Comparison of ENCODE assay signal across 8 cellular contexts in genomic region chr7:24978837-24979469, GRCh38. TPM values are rescaled to one million over a fixed set of nuclear protein-coding genes. Genes with fewer than 3 reads are reported as not detected.
DNase-seq lines count a peak whose midpoint lies in the region; ATAC-seq, FAIRE-seq and TF ChIP-seq lines count a peak whose summit lies in the region.

No MANE protein-coding gene starts in this region.

- peaks cover 7% of the 10 kb centered on the region for H4K20me1 ChIP-seq in IMR-90 (ENCODE audit: insufficient read depth, low read length)

- dilution Hi-C loops in IMR-90 (cut with HindIII; ENCODE audit: low sequenced_read_pairs, unreplicated experiment): no loop called here

- no peaks in the 10 kb centered on the region for H3K27me3 Mint-ChIP-seq in activated naive CD4-positive, alpha-beta T cell treated with anti-CD3 and anti-CD28 coated beads for 36 hours (ENCODE audit: low read depth)

- no peak for TF ChIP-seq RAD21 in IMR-90 (IDR thresholded peaks at IDR 0.05; ENCODE audit: low read length)

- H3K4me3 Mint-ChIP-seq in activated naive CD4-positive, alpha-beta T cell treated with anti-CD3 and anti-CD28 coated beads for 36 hours: peak overlapping the region; percentile 87

- in situ Hi-C loops in IMR-90 (cut with MboI; ENCODE audit: low sequenced_read_pairs): no loop called here

- TF ChIP-seq EP300 in suprapubic skin (IDR thresholded peaks at IDR 0.05): no peak

- peak overlapping the region; percentile 61 for H4K91ac ChIP-seq in IMR-90 (ENCODE audit: insufficient read depth, low read depth, low read length)

- intact Hi-C loops in activated naive CD4-positive, alpha-beta T cell treated with anti-CD3 and anti-CD28 coated beads for 36 hours (cut with micrococcal nuclease): loop anchor here (1.0 to 2.0 kb wide), 4 partner anchors 10 to 101 kb away; no protein-coding TSS in a partner anchor
- intact Hi-C loops in IMR-90 (cut with micrococcal nuclease) (loop anchor here (10.0 kb wide), 1 partner anchor 54 kb away; no protein-coding TSS in a partner anchor), kidney (cut with DNase I) (no loop called here)

- peak overlapping the region; percentile 74 for H3K18ac ChIP-seq in IMR-90 (ENCODE audit: low read depth, low read length)

- POLR2A ChIA-PET in IMR-90 (lab: Charles Lee; ENCODE audit: unreplicated experiment): interaction anchor here (0.6 kb wide), 3 partner anchors 30 to 154 kb away, joined by 3 read pairs; no protein-coding TSS in a partner anchor

- FAIRE-seq in kidney (lab: Jason Lieb, UNC): no peak

- H3K36me3 ChIP-seq in IMR-90 (ENCODE audit: control insufficient read depth, insufficient read depth, low read length): no peaks in the 10 kb centered on the region
- no peaks in the 10 kb centered on the region for H3K36me3 ChIP-seq in adipocyte (ENCODE audit: control insufficient read depth, insufficient read depth, low read length, severe bottlenecking)
- no peaks in the 10 kb centered on the region for H3K36me3 ChIP-seq in kidney (ENCODE audit: control insufficient read depth in 1 of 2, insufficient read depth in 2 of 2, low read length in 2 of 2)
- H3K36me3 ChIP-seq in suprapubic skin: no peaks in the 10 kb centered on the region

- H3K27me3 ChIP-seq in IMR-90 (ENCODE audit: control insufficient read depth, insufficient read depth, low read length) (no peaks in the 10 kb centered on the region), adipocyte (replicated peaks; ENCODE audit: control insufficient read depth, insufficient read depth, low read length) (no peaks in the 10 kb centered on the region), suprapubic skin (no peaks in the 10 kb centered on the region)

- H3K23ac ChIP-seq in IMR-90 (ENCODE audit: low read depth, low read length): peak overlapping the region; percentile 93

- peaks cover 3% of the 10 kb centered on the region; the same call in 1 of the 2 replicates for H3K9me1 ChIP-seq in IMR-90 (ENCODE audit: insufficient read depth, low read length)

- H2AK5ac ChIP-seq in IMR-90 (ENCODE audit: low read depth, low read length): peak overlapping the region; percentile 70; the same call in 1 of the 2 replicates

- H3K9me3 ChIP-seq in IMR-90 (ENCODE audit: control insufficient read depth, insufficient read depth, low read length) (no peaks in the 10 kb centered on the region), adipocyte (ENCODE audit: control insufficient read depth, low read length) (no peaks in the 10 kb centered on the region), kidney (ENCODE audit: control insufficient read depth in 1 of 2, low read length in 2 of 2) (no peaks in the 10 kb centered on the region), suprapubic skin (no peaks in the 10 kb centered on the region)

- H4K5ac ChIP-seq in IMR-90 (ENCODE audit: low read depth, low read length): peak overlapping the region; percentile 65; the same call in 1 of the 2 replicates

- H3K27ac Mint-ChIP-seq in activated naive CD4-positive, alpha-beta T cell treated with anti-CD3 and anti-CD28 coated beads for 36 hours: peak overlapping the region; percentile 85

- TF ChIP-seq POLR2A in IMR-90 (IDR thresholded peaks at IDR 0.05; ENCODE audit: low read depth, low read length): peak; percentile 24; the same call in 1 of the 2 replicates
- no peak for TF ChIP-seq POLR2A in suprapubic skin (IDR thresholded peaks at IDR 0.05)

- H3K27ac ChIP-seq in IMR-90 (ENCODE audit: insufficient read depth, low read length) (peak overlapping the region; percentile 42), kidney (ENCODE audit: low read depth in 2 of 2, low read length in 2 of 2) (peak overlapping the region; percentile 82 to 86), suprapubic skin (peak overlapping the region; percentile 92)

- TF ChIP-seq CTCF in IMR-90 (conservative IDR thresholded peaks at IDR 0.05; ENCODE audit: low read depth, low read length) (no peak), kidney (IDR thresholded peaks at IDR 0.05; ENCODE audit: borderline replicate concordance, extremely low read depth, insufficient read depth) (no peak), suprapubic skin (IDR thresholded peaks at IDR 0.05) (no peak)

- H2BK120ac ChIP-seq in IMR-90 (ENCODE audit: low read depth, low read length): peak overlapping the region; percentile 8

- H3K9me3 Mint-ChIP-seq in activated naive CD4-positive, alpha-beta T cell treated with anti-CD3 and anti-CD28 coated beads for 36 hours: no peaks in the 10 kb centered on the region

- peak overlapping the region; percentile 2 to 22; a peak in 3 of 4 replicates for H4K8ac ChIP-seq in IMR-90 (ENCODE audit: low read depth in 2 of 2, low read length in 2 of 2)

- ATAC-seq in IMR-90 (ENCODE audit: low read depth): no peak

- H3K9ac ChIP-seq in IMR-90 (ENCODE audit: low read depth, low read length): peak overlapping the region; percentile 80
- peak overlapping the region; percentile 84 for H3K9ac ChIP-seq in adipocyte (ENCODE audit: low read length)
- H3K9ac ChIP-seq in kidney (ENCODE audit: low read length in 2 of 2): peak overlapping the region; percentile 33 to 68

- H3K4ac ChIP-seq in IMR-90 (ENCODE audit: low read depth, low read length): peak overlapping the region; percentile 75

- peak overlapping the region; percentile 2; the same call in 1 of the 2 replicates for H2BK20ac ChIP-seq in IMR-90 (ENCODE audit: low read depth, low read length)

- CTCF ChIA-PET in activated naive CD4-positive, alpha-beta T cell treated with anti-CD3 and anti-CD28 coated beads for 36 hours (lab: Charles Lee): interaction anchor here (0.6 to 5.9 kb wide), 25 partner anchors 8 to 300 kb away, joined by 3 to 65 read pairs (median 4); no protein-coding TSS in a partner anchor
- CTCF ChIA-PET in IMR-90 (lab: Yijun Ruan, JAX): interaction anchor here (0.6 to 5.2 kb wide), 15 partner anchors 15 to 170 kb away, joined by 3 to 33 read pairs (median 4); no protein-coding TSS in a partner anchor

- H2AK9ac ChIP-seq in IMR-90 (replicated peaks; ENCODE audit: low read depth, low read length, poor library complexity): peak overlapping the region; percentile 89

- H3K4me1 ChIP-seq in IMR-90 (ENCODE audit: control insufficient read depth, insufficient read depth, low read length) (peaks cover 10% of the 10 kb centered on the region), adipocyte (ENCODE audit: control insufficient read depth, insufficient read depth, low read length) (peaks cover 14% of the 10 kb centered on the region), kidney (ENCODE audit: control insufficient read depth in 1 of 2, insufficient read depth in 1 of 2, low read depth in 1 of 2, low read length in 2 of 2) (peaks cover 8% of the 10 kb centered on the region in 2 donors), suprapubic skin (peaks cover 32% of the 10 kb centered on the region)

- peak overlapping the region; percentile 55 for H2BK5ac ChIP-seq in IMR-90 (ENCODE audit: low read depth, low read length, poor library complexity, severe bottlenecking)

- peaks cover 13 to 39% of the 10 kb centered on the region in 2 experiments; a peak in 3 of 4 replicates for H3K79me1 ChIP-seq in IMR-90 (ENCODE audit: low read depth in 1 of 2, low read length in 2 of 2)

- peaks cover 51% of the 10 kb centered on the region for H3K4me1 Mint-ChIP-seq in activated naive CD4-positive, alpha-beta T cell treated with anti-CD3 and anti-CD28 coated beads for 36 hours (ENCODE audit: low read depth)

- DNase-seq in activated naive CD4-positive, alpha-beta T cell treated with anti-CD3 and anti-CD28 coated beads for 36 hours: no peak
- DNase-seq in activated naive CD4-positive, alpha-beta T cell treated with anti-CD3 and anti-CD28 coated beads, Interleukin-2, amount 50 U/mL, for 16 hours: no peak
- DNase-seq in IMR-90: no peak
- DNase-seq in adipocyte (ENCODE audit: low read depth): no peak
- DNase-seq in kidney: peak; percentile 68
- DNase-seq in suprapubic skin (ENCODE audit: low spot score in 2 of 2): no peak
- DNase-seq in middle frontal gyrus (ENCODE audit: extremely low spot score, low spot score): no peak
- DNase-seq in NCI-H2196 (lab: John Stamatoyannopoulos, UW; ENCODE audit: unreplicated experiment): no peak

- peaks cover 5% of the 10 kb centered on the region for H3K36me3 Mint-ChIP-seq in activated naive CD4-positive, alpha-beta T cell treated with anti-CD3 and anti-CD28 coated beads for 36 hours (ENCODE audit: low read depth)

- no TSS peak for BruUV-seq in IMR-90 (replicated peaks; lab: Mats Ljungman, UMichigan)

- peak overlapping the region; percentile 91 for H3K14ac ChIP-seq in IMR-90 (replicated peaks; ENCODE audit: low read depth, low read length)

- 6% methylated on average over 16 of the region's 29 CpGs; no CpG with 5 or more reads in 1 of the 2 experiments for WGBS in IMR-90 (ENCODE audit: extremely low coverage in 2 of 2, insufficient read length in 1 of 2), 2 experiments
- WGBS in suprapubic skin: 16% methylated on average over 25 of the region's 29 CpGs

- H3K56ac ChIP-seq in IMR-90 (ENCODE audit: extremely low read depth, insufficient read depth, low read length): peak overlapping the region; percentile 25; the same call in 1 of the 2 replicates

- H3K4me2 ChIP-seq in IMR-90 (ENCODE audit: low read depth, low read length): peak overlapping the region; percentile 96

- H3K4me3 ChIP-seq in IMR-90 (ENCODE audit: insufficient read depth, low read depth, low read length) (peak overlapping the region; percentile 77), adipocyte (ENCODE audit: low read length) (peak overlapping the region; percentile 83), kidney (ENCODE audit: low read length in 2 of 2) (peak overlapping the region; percentile 16 to 87), suprapubic skin (peak overlapping the region; percentile 85)

- H2BK15ac ChIP-seq in IMR-90 (ENCODE audit: low read depth, low read length): peak overlapping the region; percentile 43; the same call in 1 of the 3 replicates

- H2AFZ ChIP-seq in IMR-90 (replicated peaks; ENCODE audit: low read length, poor library complexity): peak overlapping the region; percentile 77

TF ChIP-seq in IMR-90, 13 proteins besides CTCF, POLR2A, EP300 and RAD21:
- TF ChIP-seq CEBPB (IDR thresholded peaks at IDR 0.05; ENCODE audit: low read depth, low read length): no peak
- no peak for TF ChIP-seq FOS (IDR thresholded peaks at IDR 0.05; ENCODE audit: low read depth, low read length)
- TF ChIP-seq MAZ (IDR thresholded peaks at IDR 0.05; ENCODE audit: borderline replicate concordance, low read depth, low read length): no peak
- TF ChIP-seq MXI1 (IDR thresholded peaks at IDR 0.05; ENCODE audit: borderline replicate concordance, low read depth, low read length): no peak

RNA-seq across cellular contexts. Expression of gene OSBPL3, which starts 1.0 kb away (rescaled TPM):
- 10 to 100 TPM; 25.1 to 27.9 TPM for total RNA-seq in activated naive CD4-positive, alpha-beta T cell treated with anti-CD3 and anti-CD28 coated beads for 36 hours
- 29.9 and 30.0 TPM in 2 replicates for total RNA-seq in IMR-90 (2012; rRNA removed)
- polyA plus RNA-seq in IMR-90 (2012; rRNA removed): 15.4 and 18.0 TPM in 2 replicates
- 4.0 and 4.9 TPM in 2 replicates for polyA plus RNA-seq in IMR-90 (2012; cell fraction: cytosol; rRNA removed)
- 14.4 and 46.7 TPM in 2 replicates for polyA plus RNA-seq in IMR-90 (2012; cell fraction: nucleus; rRNA removed; ENCODE audit: low replicate concordance)
- total RNA-seq in kidney: 40.5 TPM
- polyA plus RNA-seq in kidney (ENCODE audit: insufficient read depth, low read depth, low replicate concordance): 8.6 TPM
- total RNA-seq in suprapubic skin: 10 to 100 TPM; 22.0 to 49.0 (median 27.3) TPM

Comparison
In these comparisons a context has a peak if more than half of its experiments do, and no peak if none do; other contexts are left out.
1. H3K27ac ChIP-seq: peak in every context shown above with its lines; median percentile 92 in suprapubic skin; 84 in kidney; 42 in IMR-90.